Comparison of ENCODE assay signal across 31 cellular contexts in the genomic region with DNA sequence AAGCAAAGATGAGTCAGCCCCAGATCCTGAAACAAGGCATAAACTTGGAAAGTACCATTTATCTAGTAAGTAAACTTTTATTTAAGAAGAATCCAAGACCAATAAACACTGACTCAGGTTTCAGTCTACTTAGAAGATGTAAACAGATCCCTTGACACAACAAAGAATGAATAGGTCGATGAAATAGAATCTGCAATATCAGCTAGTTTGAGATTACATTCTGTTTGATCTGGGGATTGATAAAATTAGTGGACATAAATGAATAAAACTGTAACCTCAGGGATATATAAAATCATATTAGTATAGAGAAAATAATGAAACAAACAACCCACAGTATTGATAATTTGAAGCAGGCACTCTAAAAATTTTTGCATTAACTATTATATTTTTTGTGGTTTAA.
"Had no signal": no experiment of that assay in that cellular context is flagged by ENCODE, and none has a peak within 500 bp of the region (broad histone marks: within the 10 kb centered on the region; RNA-seq: fewer than 3 reads in every experiment).

No MANE protein-coding gene starts in this region.

- H3K36me3 ChIP-seq: ascending aorta, cardiac muscle cell, WERI-Rb-1 had no signal

- H3K27me3 ChIP-seq: ascending aorta, cardiac muscle cell had no signal

- H3K9me3 ChIP-seq: ascending aorta had no signal

- DNase-seq: activated CD4-positive, alpha-beta memory T cell treated with anti-CD3 and anti-CD28 coated beads, Interleukin-2, amount 10 ng/mL, durations not matched to agents 7 days and 5 days; activated CD4-positive, alpha-beta T cell treated with anti-CD3 and anti-CD28 coated beads for 1 hour; activated CD4-positive, alpha-beta T cell treated with anti-CD3 and anti-CD28 coated beads for 36 hours; activated CD4-positive, alpha-beta T cell treated with anti-CD3 and anti-CD28 coated beads for 48 hours; activated CD4-positive, alpha-beta T cell treated with anti-CD3 and anti-CD28 coated beads, Interleukin-2, amount 10 ng/mL, durations not matched to agents 7 days and 5 days; activated CD4-positive, alpha-beta T cell treated with anti-CD3 and anti-CD28 coated beads, Interleukin-2, amount 50 U/mL, for 48 hours; activated CD4-positive, CD25-positive, alpha-beta regulatory T cell; activated CD8-positive, alpha-beta memory T cell treated with anti-CD3 and anti-CD28 coated beads for 24 hours; activated CD8-positive, alpha-beta memory T cell treated with anti-CD3 and anti-CD28 coated beads, Interleukin-2, amount 10 ng/mL, durations not matched to agents 7 days and 5 days; activated CD8-positive, alpha-beta memory T cell treated with anti-CD3 and anti-CD28 coated beads, Interleukin-2, amount 50 U/mL, for 48 hours; activated CD8-positive, alpha-beta T cell treated with anti-CD3 and anti-CD28 coated beads, Interleukin-2, amount 10 ng/mL, durations not matched to agents 7 days and 5 days; activated effector memory CD4-positive, alpha-beta T cell treated with Interleukin-2 at 50 U/mL for 16 hours; activated gamma-delta T cell; activated naive CD4-positive, alpha-beta T cell treated with anti-CD3 and anti-CD28 coated beads, Interleukin-2, amount 10 ng/mL, durations not matched to agents 7 days and 5 days; activated naive CD4-positive, alpha-beta T cell treated with Interleukin-2 at 50 U/mL for 16 hours; activated naive CD8-positive, alpha-beta T cell treated with anti-CD3 and anti-CD28 coated beads, Interleukin-2, amount 10 ng/mL, durations not matched to agents 7 days and 5 days; activated naive CD8-positive, alpha-beta T cell treated with anti-CD3 and anti-CD28 coated beads, Interleukin-2, amount 50 U/mL, for 24 hours; activated T-cell treated with anti-CD3 and anti-CD28 coated beads, Interleukin-2, amount 50 U/mL, for 24 hours; activated T-cell treated with anti-CD3 and anti-CD28 coated beads, Interleukin-2, amount 50 U/mL, for 48 hours; amygdala; anterior cingulate cortex; caudate nucleus; cerebellar nuclear complex; T-helper 2 cell; T-helper 9 cell; WERI-Rb-1 had no signal

- H3K4me3 ChIP-seq: ascending aorta, cardiac muscle cell had no signal

- ATAC-seq: activated CD4-positive, alpha-beta T cell treated with anti-CD3 and anti-CD28 coated beads for 36 hours; activated CD4-positive, CD25-positive, alpha-beta regulatory T cell treated with anti-CD3 and anti-CD28 coated beads, Interleukin-2, amount 50 U/mL, for 24 hours; activated CD8-positive, alpha-beta memory T cell treated with anti-CD3 and anti-CD28 coated beads, Interleukin-2, amount 10 ng/mL, durations not matched to agents 7 days and 5 days; activated CD8-positive, alpha-beta T cell treated with anti-CD3 and anti-CD28 coated beads, Interleukin-2, amount 10 ng/mL, durations not matched to agents 7 days and 5 days; activated naive CD8-positive, alpha-beta T cell treated with anti-CD3 and anti-CD28 coated beads, Interleukin-2, amount 50 U/mL, for 24 hours had no signal

- H3K27ac ChIP-seq: ascending aorta, cardiac muscle cell, WERI-Rb-1 had no signal

- FAIRE-seq: bronchial epithelial cell, TTC549 had no signal
